14 cellular contexts compared by ENCODE assay signal in the genomic region with DNA sequence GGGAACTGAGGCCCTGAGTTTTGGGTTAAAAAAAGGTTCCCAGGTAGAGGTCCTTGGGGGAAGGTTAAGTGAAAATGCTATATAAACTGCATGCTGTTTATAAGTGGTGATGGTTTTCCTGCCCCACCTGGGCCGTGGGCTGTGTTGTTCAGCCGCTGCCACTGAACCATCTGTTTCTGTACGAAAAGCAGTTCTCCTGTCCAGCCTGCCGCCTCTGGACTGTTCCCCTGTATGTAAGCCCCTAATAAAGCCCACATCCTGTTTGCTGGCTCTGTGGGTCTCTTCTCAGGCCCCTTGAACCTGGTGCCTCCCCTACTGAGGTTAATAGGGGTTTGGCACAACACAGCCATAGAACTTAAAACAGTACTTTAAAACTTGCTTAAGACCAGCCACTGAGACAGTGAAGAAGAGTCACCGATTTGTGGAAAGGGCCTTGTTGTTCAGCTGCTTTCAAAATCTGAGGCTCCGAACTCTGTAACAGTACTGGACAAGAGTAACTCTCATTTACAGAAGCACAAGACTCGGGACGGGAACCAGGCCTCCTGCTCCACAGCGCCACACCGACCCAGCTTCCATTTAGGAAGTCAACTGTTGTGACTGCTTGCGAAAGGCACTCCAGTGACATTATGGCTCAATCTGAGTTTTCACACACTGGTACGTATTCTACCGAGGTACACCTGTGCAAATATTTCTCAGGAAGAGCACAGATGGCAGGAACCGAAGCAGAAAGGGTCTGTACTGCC.
A peak's percentile ranks its signal among the peaks of the same experiment; 100 is the strongest.
DNase-seq lines count a peak whose midpoint lies in the region; ATAC-seq and TF ChIP-seq lines count a peak whose summit lies in the region.
"Had no signal": no experiment of that assay in that cellular context is flagged by ENCODE, and none has a peak within 500 bp of the region (broad histone marks: within the 10 kb centered on the region; RNA-seq: fewer than 3 reads in every experiment).

No MANE protein-coding gene starts in this region.

- ATAC-seq in heart left ventricle (no peak), HG03439 (IDR thresholded peaks at IDR 0.05; ENCODE audit: unreplicated experiment) (no peak)
- ATAC-seq: activated CD4-positive, alpha-beta T cell treated with anti-CD3 and anti-CD28 coated beads for 36 hours had no signal

- no peaks in the 10 kb centered on the region for H3K27me3 ChIP-seq in right atrium auricular region
- H3K27me3 ChIP-seq in heart left ventricle, result no peaks in the 10 kb centered on the region
- no peaks in the 10 kb centered on the region for H3K27me3 ChIP-seq in hepatocyte
- H3K27me3 ChIP-seq: uterus had no signal

- no peaks in the 10 kb centered on the region for H3K9me2 ChIP-seq in hepatocyte (replicated peaks; ENCODE audit: insufficient read depth)

- peaks cover 36% of the 10 kb centered on the region for H3K36me3 ChIP-seq in right atrium auricular region
- H3K36me3 ChIP-seq in heart left ventricle, result peaks cover 0 to 41% (median 32%) of the 10 kb centered on the region in 9 donors
- no peaks in the 10 kb centered on the region for H3K36me3 ChIP-seq in hepatocyte (replicated peaks; ENCODE audit: insufficient read depth, low read depth)
- H3K36me3 ChIP-seq: uterus had no signal

- H3K4me1 ChIP-seq in right atrium auricular region, result peaks cover 0 to 12% of the 10 kb centered on the region in 2 donors
- H3K4me1 ChIP-seq in heart left ventricle, result peaks cover 0 to 22% (median 11%) of the 10 kb centered on the region in 12 donors
- H3K4me1 ChIP-seq in hepatocyte (ENCODE audit: insufficient read depth), result peaks cover 30% of the 10 kb centered on the region
- H3K4me1 ChIP-seq: uterus had no signal

- no peak overlapping the region for H3K4me2 ChIP-seq in hepatocyte

- no peaks in the 10 kb centered on the region for H3K9me3 ChIP-seq in right atrium auricular region
- H3K9me3 ChIP-seq in heart left ventricle, result no peaks in the 10 kb centered on the region
- H3K9me3 ChIP-seq in hepatocyte (ENCODE audit: low read depth), result no peaks in the 10 kb centered on the region
- H3K9me3 ChIP-seq: uterus had no signal

- no peak for TF ChIP-seq POLR2A in heart left ventricle (IDR thresholded peaks at IDR 0.05)

- H3K4me3 ChIP-seq in right atrium auricular region (no peak overlapping the region), heart left ventricle (no peak overlapping the region), hepatocyte (no peak overlapping the region)
- H3K4me3 ChIP-seq: GM23248, uterus had no signal

- no peaks in the 10 kb centered on the region for H3K79me2 ChIP-seq in hepatocyte

- DNase-seq in right atrium auricular region (ENCODE audit: low spot score) (no peak), heart left ventricle (no peak), NCI-H345 (lab: John Stamatoyannopoulos, UW) (peak; percentile 93), hepatocyte (ENCODE audit: low spot score) (no peak), DMS114 treated with DMSO at 0.1 percent for 48 hours (lab: John Stamatoyannopoulos, UW; ENCODE audit: unreplicated experiment) (no peak), RKO (ENCODE audit: low spot score) (no peak)
- no peak for DNase-seq in activated CD8-positive, alpha-beta memory T cell treated with anti-CD3 and anti-CD28 coated beads, Interleukin-2, amount 50 U/mL, for 4 hours
- DNase-seq: activated CD4-positive, alpha-beta T cell treated with anti-CD3 and anti-CD28 coated beads for 36 hours; effector CD8-positive, alpha-beta T cell; GM23248; stimulated activated CD4-positive, alpha-beta T cell treated with anti-CD3 and anti-CD28 coated beads, Interleukin-2, amount 100 ng/mL, for 24 hours; T-helper 1 cell; uterus had no signal

- TF ChIP-seq CTCF in right atrium auricular region (IDR thresholded peaks at IDR 0.05) (no peak), heart left ventricle (IDR thresholded peaks at IDR 0.05) (no peak), hepatocyte (IDR thresholded peaks at IDR 0.05; ENCODE audit: poor library complexity) (no peak)

- H3K27ac ChIP-seq in right atrium auricular region (peak overlapping the region; percentile 55 to 58), heart left ventricle (no peak overlapping the region), hepatocyte (peak overlapping the region; percentile 35)
- H3K27ac ChIP-seq: GM23248, uterus had no signal

- WGBS in heart left ventricle, 4 donors, result 90 to 97% (median 94%) methylated on average over 14 of the region's 14 CpGs
- WGBS in hepatocyte (ENCODE audit: low lambda C conversion rate, missing lambda C conversion rate), result 75% methylated on average over 14 of the region's 14 CpGs

- no peak overlapping the region for H2AFZ ChIP-seq in hepatocyte
- H2AFZ ChIP-seq: GM23248 had no signal

- intact Hi-C loops in heart left ventricle (cut with DNase I), result no loop called here

- no peaks in the 10 kb centered on the region for H4K20me1 ChIP-seq in hepatocyte (ENCODE audit: insufficient read depth, poor library complexity, severe bottlenecking)

Comparison
In these comparisons a context has a peak if more than half of its experiments do, and no peak if none do; other contexts are left out.
1. H3K27ac ChIP-seq: peak in right atrium auricular region (2 of 2) and hepatocyte (single experiment); none in heart left ventricle (0 of 12).